In the genomic region with DNA sequence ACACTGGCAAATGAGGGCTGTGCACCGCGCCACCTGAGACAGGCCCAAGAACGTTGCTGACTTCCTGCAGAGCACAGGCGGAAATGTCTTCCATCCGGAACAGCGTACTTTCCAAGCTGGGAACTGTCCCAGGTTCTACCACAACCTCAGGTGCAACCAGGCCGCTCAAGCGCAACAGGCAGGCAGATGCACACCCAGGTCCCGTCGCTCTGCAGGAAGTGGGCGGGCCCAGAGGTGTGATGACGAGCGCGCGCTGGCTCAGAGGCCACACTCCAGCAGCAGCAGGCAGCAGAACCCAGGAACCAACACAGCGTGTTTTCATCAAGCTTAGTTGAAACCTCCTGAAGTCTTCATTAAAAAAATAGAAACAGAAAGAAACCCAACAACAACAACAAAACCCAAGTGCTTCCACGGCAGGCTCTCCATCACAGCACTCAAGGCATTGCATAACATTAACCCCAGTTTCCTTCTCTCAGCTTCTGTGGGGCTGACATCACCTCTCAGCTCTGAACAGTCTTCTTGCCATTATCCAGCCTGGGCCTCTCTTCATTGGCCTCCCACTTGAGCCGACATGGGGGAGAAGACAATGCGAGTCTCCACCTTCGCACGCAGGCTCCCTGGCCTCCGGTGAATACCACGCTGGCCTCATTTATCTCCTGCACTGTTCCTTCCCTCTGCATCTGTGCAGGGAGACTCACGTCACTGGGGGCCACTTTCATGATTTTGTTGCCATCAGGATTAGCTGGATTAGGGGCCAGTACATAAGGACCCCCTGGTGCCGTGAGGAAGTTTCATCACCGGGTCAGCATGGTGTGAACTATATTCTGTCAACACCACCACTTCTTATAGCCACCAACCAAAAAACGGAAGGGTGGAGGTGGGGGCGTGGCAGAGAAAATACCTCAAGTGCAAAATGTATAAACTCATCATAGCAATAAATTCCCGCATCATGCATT, we compare ENCODE assay signal across 8 cellular contexts.
A peak's percentile ranks its signal among the peaks of the same experiment; 100 is the strongest.
DNase-seq lines count a peak whose midpoint lies in the region; ATAC-seq and TF ChIP-seq lines count a peak whose summit lies in the region.

No MANE protein-coding gene starts in this region.

- DNase-seq in NCI-H2171 (lab: John Stamatoyannopoulos, UW) (peak; percentile 85), epithelial cell of prostate (ENCODE audit: low read depth, low spot score) (peak; percentile 77), erythroblast (lab: John Stamatoyannopoulos, UW) (no peak), GM03348 (ENCODE audit: low spot score) (no peak)
- DNase-seq in activated CD4-positive, alpha-beta T cell treated with anti-CD3 and anti-CD28 coated beads, Interleukin-2, amount 50 U/mL, for 4 hours: peak; percentile 78
- peak; percentile 57 to 64 for DNase-seq in stimulated activated CD4-positive, alpha-beta T cell treated with anti-CD3 and anti-CD28 coated beads, Interleukin-1b, Interleukin-23, amount 100 ng/mL, for 1 hour (ENCODE audit: low read depth in 2 of 2)

- TF ChIP-seq POLR2A in erythroblast (IDR thresholded peaks at IDR 0.05; ENCODE audit: low read length): no peak

- peak; percentile 97 for ATAC-seq in GM18868 (IDR thresholded peaks at IDR 0.05; ENCODE audit: unreplicated experiment)
- ATAC-seq in HG02938 (IDR thresholded peaks at IDR 0.05; ENCODE audit: unreplicated experiment): peak; percentile 65

- H3K27ac ChIP-seq in epithelial cell of prostate: peak overlapping the region; percentile 38

Comparison
In these comparisons a context has a peak if more than half of its experiments do, and no peak if none do; other contexts are left out.
1. DNase-seq: peak in NCI-H2171 (single experiment), activated CD4-positive, alpha-beta T cell treated with anti-CD3 and anti-CD28 coated beads, Interleukin-2, amount 50 U/mL, for 4 hours (2 of 2), epithelial cell of prostate (single experiment) and stimulated activated CD4-positive, alpha-beta T cell treated with anti-CD3 and anti-CD28 coated beads, Interleukin-1b, Interleukin-23, amount 100 ng/mL, for 1 hour (2 of 2); none in erythroblast (0 of 2) and GM03348 (single experiment).